In genomic region chr3:44762170-44762677, GRCh38 we compare ENCODE assay signal across 1 cellular context.
A peak's percentile ranks its signal among the peaks of the same experiment; 100 is the strongest.
TF ChIP-seq lines count a peak whose summit lies in the region.

No MANE protein-coding gene starts in this region.

TF ChIP-seq in HepG2, 621 proteins besides CTCF, POLR2A, EP300 and RAD21:
- no peak for TF ChIP-seq MXD3 (CRISPR knock-in tag; IDR thresholded peaks at IDR 0.05)
- no peak for TF ChIP-seq JUNB (CRISPR knock-in tag; IDR thresholded peaks at IDR 0.05; ENCODE audit: borderline replicate concordance)
- TF ChIP-seq NFKB2 (CRISPR knock-in tag; IDR thresholded peaks at IDR 0.05; ENCODE audit: borderline replicate concordance), result no peak
- TF ChIP-seq ZNF678 (CRISPR knock-in tag; IDR thresholded peaks at IDR 0.05), result no peak
- TF ChIP-seq ZBTB21 (CRISPR knock-in tag; IDR thresholded peaks at IDR 0.05), result no peak
- no peak for TF ChIP-seq ZSCAN5A (CRISPR knock-in tag; IDR thresholded peaks at IDR 0.05; ENCODE audit: borderline replicate concordance)
- TF ChIP-seq RCOR2 (CRISPR knock-in tag; IDR thresholded peaks at IDR 0.05), result no peak
- 0 out of 2 replicates have a peak, but pooled peaks have one; percentile 41 for TF ChIP-seq SNAI1 (CRISPR knock-in tag; IDR thresholded peaks at IDR 0.05; ENCODE audit: borderline replicate concordance)
- 0 out of 2 replicates have a peak, but pooled peaks have one; percentile 4 for TF ChIP-seq MTERF4 (CRISPR knock-in tag; IDR thresholded peaks at IDR 0.05)
- 0 out of 2 replicates have a peak, but pooled peaks have one; percentile 7 for TF ChIP-seq ZNF564 (CRISPR knock-in tag; IDR thresholded peaks at IDR 0.05)
- TF ChIP-seq ZNF136 (CRISPR knock-in tag; IDR thresholded peaks at IDR 0.05; ENCODE audit: low read depth), result no peak
- no peak for TF ChIP-seq ZNF142 (CRISPR knock-in tag; IDR thresholded peaks at IDR 0.05)
- TF ChIP-seq ZNF644 (CRISPR knock-in tag; IDR thresholded peaks at IDR 0.05; ENCODE audit: low read depth), result no peak
- TF ChIP-seq EED (CRISPR knock-in tag; IDR thresholded peaks at IDR 0.05), result no peak
- TF ChIP-seq FOXA3 (CRISPR knock-in tag; IDR thresholded peaks at IDR 0.05), result no peak
- TF ChIP-seq ZMYM2 (CRISPR knock-in tag; IDR thresholded peaks at IDR 0.05), result 0 out of 2 replicates have a peak, but pooled peaks have one; percentile 7
TF ChIP-seq in HepG2: peak in this region for 4.
